In genomic region chr2:96531872-96532505, GRCh38 we compare ENCODE assay signal across 8 cellular contexts. TPM values are rescaled to one million over a fixed set of nuclear protein-coding genes. Genes with fewer than 3 reads are reported as not detected.
A peak's percentile ranks its signal among the peaks of the same experiment; 100 is the strongest.
DNase-seq lines count a peak whose midpoint lies in the region; ATAC-seq lines count a peak whose summit lies in the region.

No MANE protein-coding gene starts in this region.

- peak overlapping the region; percentile 78 for H3K4me3 Mint-ChIP-seq in activated CD4-positive, alpha-beta T cell treated with anti-CD3 and anti-CD28 coated beads, Interleukin-2, amount 10 ng/mL, durations not matched to agents 24 days and 14 days

- H3K27ac ChIP-seq in cingulate gyrus (ENCODE audit: low read depth, low read length), result peak overlapping the region; percentile 93

- H3K36me3 Mint-ChIP-seq in activated CD4-positive, alpha-beta T cell treated with anti-CD3 and anti-CD28 coated beads, Interleukin-2, amount 10 ng/mL, durations not matched to agents 24 days and 14 days (ENCODE audit: low read depth), result peaks cover under 1% of the 10 kb centered on the region

- no peaks in the 10 kb centered on the region for H3K9me3 Mint-ChIP-seq in activated CD4-positive, alpha-beta T cell treated with anti-CD3 and anti-CD28 coated beads, Interleukin-2, amount 10 ng/mL, durations not matched to agents 24 days and 14 days

- H3K27ac Mint-ChIP-seq in activated CD4-positive, alpha-beta T cell treated with anti-CD3 and anti-CD28 coated beads, Interleukin-2, amount 10 ng/mL, durations not matched to agents 24 days and 14 days, result peak overlapping the region; percentile 89

- intact Hi-C loops in activated CD4-positive, alpha-beta T cell treated with anti-CD3 and anti-CD28 coated beads, Interleukin-2, amount 10 ng/mL, durations not matched to agents 24 days and 14 days (cut with micrococcal nuclease), result loop anchor here (1.0 to 10.0 kb wide), 4 partner anchors 8 to 997 kb away; partner anchors contain the start of gene ANKRD36

- H3K4me1 Mint-ChIP-seq in activated CD4-positive, alpha-beta T cell treated with anti-CD3 and anti-CD28 coated beads, Interleukin-2, amount 10 ng/mL, durations not matched to agents 24 days and 14 days, result peaks cover 76% of the 10 kb centered on the region

- no peaks in the 10 kb centered on the region for H3K27me3 Mint-ChIP-seq in activated CD4-positive, alpha-beta T cell treated with anti-CD3 and anti-CD28 coated beads, Interleukin-2, amount 10 ng/mL, durations not matched to agents 24 days and 14 days

- peak; percentile 97 for DNase-seq in Daoy (ENCODE audit: low read depth)
- DNase-seq in NCI-H446 treated with DMSO at 0.1 percent for 48 hours (lab: John Stamatoyannopoulos, UW), result peak; percentile 94
- peak; percentile 94 for DNase-seq in activated CD4-positive, alpha-beta T cell treated with anti-CD3 and anti-CD28 coated beads, Interleukin-2, amount 10 ng/mL, durations not matched to agents 24 days and 14 days
- DNase-seq in kidney tubule cell (ENCODE audit: low spot score), result peak; percentile 99
- peak; percentile 86 for DNase-seq in stimulated activated CD4-positive, alpha-beta T cell treated with anti-CD3 and anti-CD28 coated beads, Interleukin-15, amount 100 ng/mL, for 48 hours (ENCODE audit: low read depth in 2 of 2)

- ATAC-seq in HG03060 (IDR thresholded peaks at IDR 0.05; ENCODE audit: low read depth, unreplicated experiment) (peak; percentile 25), HG03457 (IDR thresholded peaks at IDR 0.05; ENCODE audit: unreplicated experiment) (no peak)

RNA-seq across cellular contexts. Expression of gene ARID5A, which starts 4.6 kb away (rescaled TPM):
- 2.9 and 5.4 TPM in 2 replicates for total RNA-seq in Daoy (2014; rRNA removed; shearing (Covaris generic))
- 214 and 229 TPM in 2 replicates for total RNA-seq in activated CD4-positive, alpha-beta T cell treated with anti-CD3 and anti-CD28 coated beads, Interleukin-2, amount 10 ng/mL, durations not matched to agents 24 days and 14 days

RNA-seq across cellular contexts. Expression of gene NEURL3, which starts 26.8 kb away (rescaled TPM):
- total RNA-seq in Daoy (2014; rRNA removed; shearing (Covaris generic)), result 0.23 and 1.2 TPM in 2 replicates
- 1.0 and 1.2 TPM in 2 replicates for total RNA-seq in activated CD4-positive, alpha-beta T cell treated with anti-CD3 and anti-CD28 coated beads, Interleukin-2, amount 10 ng/mL, durations not matched to agents 24 days and 14 days

Comparison
In these comparisons a context has a peak if more than half of its experiments do, and no peak if none do; other contexts are left out.
1. RNA of gene ARID5A, which starts 4.6 kb away (total RNA-seq): 214 to 229 TPM in activated CD4-positive, alpha-beta T cell treated with anti-CD3 and anti-CD28 coated beads, Interleukin-2, amount 10 ng/mL, durations not matched to agents 24 days and 14 days; 2.9 to 5.4 TPM in Daoy; every median in the first group is over 10 times any median in the second.
2. Peak in every context shown above with its lines, with median percentiles within 50 percentile points of each other: DNase-seq.